Comparison of ENCODE assay signal across 1 cellular context in genomic region chr3:51796859-51797258, GRCh38.
TF ChIP-seq lines count a peak whose summit lies in the region.

No MANE protein-coding gene starts in this region.

TF ChIP-seq in GM23338, 12 proteins besides CTCF, POLR2A, EP300 and RAD21 (continued from another document):
- TF ChIP-seq, protein P1, sequence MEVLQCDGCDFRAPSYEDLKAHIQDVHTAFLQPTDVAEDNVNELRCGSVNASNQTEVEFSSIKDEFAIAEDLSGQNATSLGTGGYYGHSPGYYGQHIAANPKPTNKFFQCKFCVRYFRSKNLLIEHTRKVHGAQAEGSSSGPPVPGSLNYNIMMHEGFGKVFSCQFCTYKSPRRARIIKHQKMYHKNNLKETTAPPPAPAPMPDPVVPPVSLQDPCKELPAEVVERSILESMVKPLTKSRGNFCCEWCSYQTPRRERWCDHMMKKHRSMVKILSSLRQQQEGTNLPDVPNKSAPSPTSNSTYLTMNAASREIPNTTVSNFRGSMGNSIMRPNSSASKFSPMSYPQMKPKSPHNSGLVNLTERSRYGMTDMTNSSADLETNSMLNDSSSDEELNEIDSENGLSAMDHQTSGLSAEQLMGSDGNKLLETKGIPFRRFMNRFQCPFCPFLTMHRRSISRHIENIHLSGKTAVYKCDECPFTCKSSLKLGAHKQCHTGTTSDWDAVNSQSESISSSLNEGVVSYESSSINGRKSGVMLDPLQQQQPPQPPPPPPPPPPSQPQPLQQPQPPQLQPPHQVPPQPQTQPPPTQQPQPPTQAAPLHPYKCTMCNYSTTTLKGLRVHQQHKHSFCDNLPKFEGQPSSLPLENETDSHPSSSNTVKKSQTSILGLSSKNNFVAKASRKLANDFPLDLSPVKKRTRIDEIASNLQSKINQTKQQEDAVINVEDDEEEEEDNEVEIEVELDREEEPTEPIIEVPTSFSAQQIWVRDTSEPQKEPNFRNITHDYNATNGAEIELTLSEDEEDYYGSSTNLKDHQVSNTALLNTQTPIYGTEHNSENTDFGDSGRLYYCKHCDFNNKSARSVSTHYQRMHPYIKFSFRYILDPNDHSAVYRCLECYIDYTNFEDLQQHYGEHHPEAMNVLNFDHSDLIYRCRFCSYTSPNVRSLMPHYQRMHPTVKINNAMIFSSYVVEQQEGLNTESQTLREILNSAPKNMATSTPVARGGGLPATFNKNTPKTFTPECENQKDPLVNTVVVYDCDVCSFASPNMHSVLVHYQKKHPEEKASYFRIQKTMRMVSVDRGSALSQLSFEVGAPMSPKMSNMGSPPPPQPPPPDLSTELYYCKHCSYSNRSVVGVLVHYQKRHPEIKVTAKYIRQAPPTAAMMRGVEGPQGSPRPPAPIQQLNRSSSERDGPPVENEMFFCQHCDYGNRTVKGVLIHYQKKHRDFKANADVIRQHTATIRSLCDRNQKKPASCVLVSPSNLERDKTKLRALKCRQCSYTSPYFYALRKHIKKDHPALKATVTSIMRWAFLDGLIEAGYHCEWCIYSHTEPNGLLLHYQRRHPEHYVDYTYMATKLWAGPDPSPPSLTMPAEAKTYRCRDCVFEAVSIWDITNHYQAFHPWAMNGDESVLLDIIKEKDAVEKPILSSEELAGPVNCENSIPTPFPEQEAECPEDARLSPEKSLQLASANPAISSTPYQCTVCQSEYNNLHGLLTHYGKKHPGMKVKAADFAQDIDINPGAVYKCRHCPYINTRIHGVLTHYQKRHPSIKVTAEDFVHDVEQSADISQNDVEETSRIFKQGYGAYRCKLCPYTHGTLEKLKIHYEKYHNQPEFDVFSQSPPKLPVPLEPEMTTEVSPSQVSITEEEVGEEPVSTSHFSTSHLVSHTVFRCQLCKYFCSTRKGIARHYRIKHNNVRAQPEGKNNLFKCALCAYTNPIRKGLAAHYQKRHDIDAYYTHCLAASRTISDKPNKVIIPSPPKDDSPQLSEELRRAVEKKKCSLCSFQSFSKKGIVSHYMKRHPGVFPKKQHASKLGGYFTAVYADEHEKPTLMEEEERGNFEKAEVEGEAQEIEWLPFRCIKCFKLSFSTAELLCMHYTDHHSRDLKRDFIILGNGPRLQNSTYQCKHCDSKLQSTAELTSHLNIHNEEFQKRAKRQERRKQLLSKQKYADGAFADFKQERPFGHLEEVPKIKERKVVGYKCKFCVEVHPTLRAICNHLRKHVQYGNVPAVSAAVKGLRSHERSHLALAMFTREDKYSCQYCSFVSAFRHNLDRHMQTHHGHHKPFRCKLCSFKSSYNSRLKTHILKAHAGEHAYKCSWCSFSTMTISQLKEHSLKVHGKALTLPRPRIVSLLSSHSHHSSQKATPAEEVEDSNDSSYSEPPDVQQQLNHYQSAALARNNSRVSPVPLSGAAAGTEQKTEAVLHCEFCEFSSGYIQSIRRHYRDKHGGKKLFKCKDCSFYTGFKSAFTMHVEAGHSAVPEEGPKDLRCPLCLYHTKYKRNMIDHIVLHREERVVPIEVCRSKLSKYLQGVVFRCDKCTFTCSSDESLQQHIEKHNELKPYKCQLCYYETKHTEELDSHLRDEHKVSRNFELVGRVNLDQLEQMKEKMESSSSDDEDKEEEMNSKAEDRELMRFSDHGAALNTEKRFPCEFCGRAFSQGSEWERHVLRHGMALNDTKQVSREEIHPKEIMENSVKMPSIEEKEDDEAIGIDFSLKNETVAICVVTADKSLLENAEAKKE (CRISPR knock-in tag; IDR thresholded peaks at IDR 0.05), result no peak
- TF ChIP-seq NANOG (IDR thresholded peaks at IDR 0.05; ENCODE audit: borderline replicate concordance), result no peak
- TF ChIP-seq, protein P2, sequence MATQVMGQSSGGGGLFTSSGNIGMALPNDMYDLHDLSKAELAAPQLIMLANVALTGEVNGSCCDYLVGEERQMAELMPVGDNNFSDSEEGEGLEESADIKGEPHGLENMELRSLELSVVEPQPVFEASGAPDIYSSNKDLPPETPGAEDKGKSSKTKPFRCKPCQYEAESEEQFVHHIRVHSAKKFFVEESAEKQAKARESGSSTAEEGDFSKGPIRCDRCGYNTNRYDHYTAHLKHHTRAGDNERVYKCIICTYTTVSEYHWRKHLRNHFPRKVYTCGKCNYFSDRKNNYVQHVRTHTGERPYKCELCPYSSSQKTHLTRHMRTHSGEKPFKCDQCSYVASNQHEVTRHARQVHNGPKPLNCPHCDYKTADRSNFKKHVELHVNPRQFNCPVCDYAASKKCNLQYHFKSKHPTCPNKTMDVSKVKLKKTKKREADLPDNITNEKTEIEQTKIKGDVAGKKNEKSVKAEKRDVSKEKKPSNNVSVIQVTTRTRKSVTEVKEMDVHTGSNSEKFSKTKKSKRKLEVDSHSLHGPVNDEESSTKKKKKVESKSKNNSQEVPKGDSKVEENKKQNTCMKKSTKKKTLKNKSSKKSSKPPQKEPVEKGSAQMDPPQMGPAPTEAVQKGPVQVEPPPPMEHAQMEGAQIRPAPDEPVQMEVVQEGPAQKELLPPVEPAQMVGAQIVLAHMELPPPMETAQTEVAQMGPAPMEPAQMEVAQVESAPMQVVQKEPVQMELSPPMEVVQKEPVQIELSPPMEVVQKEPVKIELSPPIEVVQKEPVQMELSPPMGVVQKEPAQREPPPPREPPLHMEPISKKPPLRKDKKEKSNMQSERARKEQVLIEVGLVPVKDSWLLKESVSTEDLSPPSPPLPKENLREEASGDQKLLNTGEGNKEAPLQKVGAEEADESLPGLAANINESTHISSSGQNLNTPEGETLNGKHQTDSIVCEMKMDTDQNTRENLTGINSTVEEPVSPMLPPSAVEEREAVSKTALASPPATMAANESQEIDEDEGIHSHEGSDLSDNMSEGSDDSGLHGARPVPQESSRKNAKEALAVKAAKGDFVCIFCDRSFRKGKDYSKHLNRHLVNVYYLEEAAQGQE (IDR thresholded peaks at IDR 0.05; ENCODE audit: unreplicated experiment), result no peak
- TF ChIP-seq CREB1 (CRISPR knock-in tag; IDR thresholded peaks at IDR 0.05; ENCODE audit: low read depth), result no peak
- no peak for TF ChIP-seq EZH2phosphoT487 (IDR thresholded peaks at IDR 0.05; ENCODE audit: unreplicated experiment)
- TF ChIP-seq, protein P3, sequence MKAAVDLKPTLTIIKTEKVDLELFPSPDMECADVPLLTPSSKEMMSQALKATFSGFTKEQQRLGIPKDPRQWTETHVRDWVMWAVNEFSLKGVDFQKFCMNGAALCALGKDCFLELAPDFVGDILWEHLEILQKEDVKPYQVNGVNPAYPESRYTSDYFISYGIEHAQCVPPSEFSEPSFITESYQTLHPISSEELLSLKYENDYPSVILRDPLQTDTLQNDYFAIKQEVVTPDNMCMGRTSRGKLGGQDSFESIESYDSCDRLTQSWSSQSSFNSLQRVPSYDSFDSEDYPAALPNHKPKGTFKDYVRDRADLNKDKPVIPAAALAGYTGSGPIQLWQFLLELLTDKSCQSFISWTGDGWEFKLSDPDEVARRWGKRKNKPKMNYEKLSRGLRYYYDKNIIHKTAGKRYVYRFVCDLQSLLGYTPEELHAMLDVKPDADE (IDR thresholded peaks at IDR 0.05), result no peak
- TF ChIP-seq POLR2AphosphoS5 (IDR thresholded peaks at IDR 0.05; ENCODE audit: low read depth), result no peak
- no peak for TF ChIP-seq ZNF331 (CRISPR knock-in tag; IDR thresholded peaks at IDR 0.05; ENCODE audit: low read depth)
- no peak for TF ChIP-seq EZH2 (IDR thresholded peaks at IDR 0.05; ENCODE audit: low read depth, unreplicated experiment)
- TF ChIP-seq STAT1 (IDR thresholded peaks at IDR 0.05; ENCODE audit: unreplicated experiment), result no peak
